In genomic region chr2:194562329-194562728, GRCh38 we compare ENCODE assay signal across 30 cellular contexts.
A peak's percentile ranks its signal among the peaks of the same experiment; 100 is the strongest.
DNase-seq lines count a peak whose midpoint lies in the region; ATAC-seq, FAIRE-seq and TF ChIP-seq lines count a peak whose summit lies in the region.
"Had no signal": no experiment of that assay in that cellular context is flagged by ENCODE, and none has a peak within 500 bp of the region (broad histone marks: within the 10 kb centered on the region; RNA-seq: fewer than 3 reads in every experiment).

No MANE protein-coding gene starts in this region.

- TF ChIP-seq RAD21 in HepG2 (CRISPR knock-in tag; IDR thresholded peaks at IDR 0.05) (no peak), K562 (CRISPR knock-in tag; conservative IDR thresholded peaks at IDR 0.05 in 1 of 2, IDR thresholded peaks at IDR 0.05 in 1 of 2) (no peak)

- no peak for FAIRE-seq in HepG2 (lab: Jason Lieb, UNC)
- no peak for FAIRE-seq in K562 (lab: Jason Lieb, UNC)
- FAIRE-seq: A549, D721Med had no signal

- H2AFZ ChIP-seq in HepG2 (ENCODE audit: low read length) (no peak overlapping the region), K562 (ENCODE audit: low read depth, low read length) (no peak overlapping the region)

- no peak overlapping the region for H3K27ac ChIP-seq in HepG2 (ENCODE audit: extremely low read length, insufficient read depth, low read length)
- H3K27ac ChIP-seq in right lobe of liver = no peak overlapping the region
- H3K27ac ChIP-seq in K562 (ENCODE audit: extremely low read depth, low read depth, low read length) = no peak overlapping the region
- H3K27ac ChIP-seq: 22Rv1; A549; BLaER1; BLaER1 treated with 17β-estradiol and CSF1 and Interleukin-3, amounts not matched to agents 10 nM and 100 nM; C4-2B had no signal

- TF ChIP-seq POLR2A in HepG2 (IDR thresholded peaks at IDR 0.05; ENCODE audit: insufficient read depth in 1 of 2, low read depth in 2 of 2, low read length in 2 of 2) (no peak), right lobe of liver (IDR thresholded peaks at IDR 0.05) (no peak), K562 (conservative IDR thresholded peaks at IDR 0.05) (no peak)

- H3K79me2 ChIP-seq in HepG2 (ENCODE audit: insufficient read depth, low read length) (no peaks in the 10 kb centered on the region), K562 (ENCODE audit: control insufficient read depth, insufficient read depth, low read length) (no peaks in the 10 kb centered on the region)

- CTCF ChIA-PET in HepG2 (lab: Yijun Ruan, JAX; ENCODE audit: low intra/inter-chr PET ratio, low total read pairs) (no interaction called here), K562 (lab: Yijun Ruan, JAX; ENCODE audit: low intra/inter-chr PET ratio) (no interaction called here)

- ATAC-seq in HepG2 = no peak
- no peak for ATAC-seq in right lobe of liver
- ATAC-seq in K562 = no peak
- ATAC-seq: A549; CD8-positive, alpha-beta T cell had no signal

- TF ChIP-seq CTCF in HepG2 (CRISPR knock-in tag; IDR thresholded peaks at IDR 0.05) (no peak), right lobe of liver (IDR thresholded peaks at IDR 0.05) (no peak), K562 (IDR thresholded peaks at IDR 0.05 in 2 of 3, conservative IDR thresholded peaks at IDR 0.05 in 1 of 3; ENCODE audit: insufficient read depth in 2 of 3, low read depth in 1 of 3, low read length in 3 of 3) (no peak)

- intact Hi-C loops in HepG2 (cut with micrococcal nuclease; ENCODE audit: unreplicated experiment) = loop anchor here (5.0 kb wide), 3 partner anchors 755 to 1375 kb away; no protein-coding TSS in a partner anchor
- intact Hi-C loops in right lobe of liver (cut with DNase I) = no loop called here
- intact Hi-C loops in K562 (cut with micrococcal nuclease) = no loop called here

- in situ Hi-C loops in HepG2 (cut with HindIII; ENCODE audit: extremely low pct_ligation_motif_present, low pct_unique_long_range_greater_than_20kb) (no loop called here), K562 (cut with MboI) (no loop called here)

- H3K4me3 ChIP-seq in HepG2 (replicated peaks in 1 of 3; ENCODE audit: insufficient read depth in 1 of 3, low read depth in 2 of 3, low read length in 3 of 3) = no peak overlapping the region
- no peak overlapping the region for H3K4me3 ChIP-seq in right lobe of liver
- H3K4me3 ChIP-seq in K562 = no peak overlapping the region
- H3K4me3 ChIP-seq: A549; BLaER1; BLaER1 treated with 17β-estradiol and CSF1 and Interleukin-3, amounts not matched to agents 10 nM and 100 nM had no signal

- DNase-seq in HepG2 (ENCODE audit: low spot score) (no peak), right lobe of liver (no peak), K562 (ENCODE audit: extremely low read depth in 1 of 4, low spot score in 3 of 4) (no peak), kidney tubule cell (ENCODE audit: low spot score) (no peak)
- DNase-seq: 8988T; ACHN; AML-193; BE2C; C1 segment of cervical spinal cord; Caco-2; Calu3; CD4-positive, alpha-beta memory T cell; CD4-positive, alpha-beta T cell; CD4-positive, CD25-positive, alpha-beta regulatory T cell; CD8-positive, alpha-beta memory T cell; CD8-positive, alpha-beta T cell; COR-L47; DMS 273 treated with DMSO at 0.1 percent for 48 hours; DMS153; DMS53; DMS79; DMS79 treated with DMSO at 0.1 percent for 48 hours; DND-41; EL had no signal

- H3K4me2 ChIP-seq in HepG2 (ENCODE audit: low read depth, low read length) = no peak overlapping the region
- H3K4me2 ChIP-seq in K562 (ENCODE audit: insufficient read depth, low read length) = no peak overlapping the region
- H3K4me2 ChIP-seq: A549; BLaER1; BLaER1 treated with 17β-estradiol and CSF1 and Interleukin-3, amounts not matched to agents 10 nM and 100 nM had no signal

- POLR2A ChIA-PET in HepG2 (lab: Yijun Ruan, JAX) (no interaction called here), K562 (lab: Yijun Ruan, JAX) (no interaction called here)

- no peaks in the 10 kb centered on the region for H3K9me1 ChIP-seq in K562 (ENCODE audit: control insufficient read depth, insufficient read depth, low read length)

- 0% methylated on average over 2 of the region's 2 CpGs for WGBS in HepG2 (ENCODE audit: low lambda C conversion rate)
- WGBS in right lobe of liver (ENCODE audit: insufficient coverage, low coverage, low lambda C conversion rate, missing lambda C conversion rate) = 55% methylated on average over 2 of the region's 2 CpGs
- WGBS in K562 (ENCODE audit: insufficient coverage, low coverage, missing lambda C conversion rate) = 0% methylated on average over 2 of the region's 2 CpGs

- BruUV-seq in HepG2 (replicated peaks; lab: Mats Ljungman, UMichigan) (no TSS peak), K562 (replicated peaks; lab: Mats Ljungman, UMichigan) (no TSS peak)

- no peaks in the 10 kb centered on the region; a peak in 1 of 5 replicates for H3K27me3 ChIP-seq in HepG2 (ENCODE audit: control insufficient read depth in 1 of 2, insufficient read depth in 2 of 2, low read length in 2 of 2)
- H3K27me3 ChIP-seq in right lobe of liver = no peaks in the 10 kb centered on the region
- no peaks in the 10 kb centered on the region for H3K27me3 ChIP-seq in K562 (ENCODE audit: control insufficient read depth in 2 of 2, insufficient read depth in 2 of 2, low read length in 2 of 2)
- H3K27me3 ChIP-seq: BE2C; BLaER1; BLaER1 treated with 17β-estradiol and CSF1 and Interleukin-3, amounts not matched to agents 10 nM and 100 nM had no signal

- no peaks in the 10 kb centered on the region for H3K36me3 ChIP-seq in HepG2 (replicated peaks in 1 of 2; ENCODE audit: control insufficient read depth in 1 of 2, insufficient read depth in 2 of 2, low read length in 2 of 2)
- no peaks in the 10 kb centered on the region for H3K36me3 ChIP-seq in right lobe of liver
- H3K36me3 ChIP-seq in K562 (ENCODE audit: control insufficient read depth, insufficient read depth, low read length) = no peaks in the 10 kb centered on the region
- H3K36me3 ChIP-seq: BE2C; BLaER1; BLaER1 treated with 17β-estradiol and CSF1 and Interleukin-3, amounts not matched to agents 10 nM and 100 nM had no signal

- no peak for TF ChIP-seq EP300 in HepG2 (IDR thresholded peaks at IDR 0.05; ENCODE audit: low read depth in 2 of 2, low read length in 2 of 2)
- no peak for TF ChIP-seq EP300 in HepG2 (CRISPR knock-in tag; IDR thresholded peaks at IDR 0.05; ENCODE audit: borderline replicate concordance)
- TF ChIP-seq EP300 in K562 (IDR thresholded peaks at IDR 0.05; ENCODE audit: low read length) = no peak

- H3K9ac ChIP-seq in HepG2 (ENCODE audit: insufficient read depth, low read depth, low read length) (no peak overlapping the region), K562 (ENCODE audit: insufficient read depth in 1 of 2, low read depth in 2 of 2, low read length in 2 of 2) (no peak overlapping the region)
- H3K9ac ChIP-seq: BLaER1; BLaER1 treated with 17β-estradiol and CSF1 and Interleukin-3, amounts not matched to agents 10 nM and 100 nM had no signal

- H4K20me1 ChIP-seq in HepG2 (ENCODE audit: insufficient read depth, low read length) (no peaks in the 10 kb centered on the region), K562 (replicated peaks; ENCODE audit: control insufficient read depth, insufficient read depth, low read length) (no peaks in the 10 kb centered on the region)
- H4K20me1 ChIP-seq: BLaER1; BLaER1 treated with 17β-estradiol and CSF1 and Interleukin-3, amounts not matched to agents 10 nM and 100 nM had no signal

- no peaks in the 10 kb centered on the region for H3K4me1 ChIP-seq in HepG2 (ENCODE audit: insufficient read depth, low read length)
- no peaks in the 10 kb centered on the region for H3K4me1 ChIP-seq in right lobe of liver
- H3K4me1 ChIP-seq in K562 (replicated peaks in 1 of 2; ENCODE audit: control insufficient read depth in 2 of 2, insufficient read depth in 2 of 2, low read length in 2 of 2) = no peaks in the 10 kb centered on the region
- H3K4me1 ChIP-seq: A549; BE2C; BLaER1; BLaER1 treated with 17β-estradiol and CSF1 and Interleukin-3, amounts not matched to agents 10 nM and 100 nM; Caco-2 had no signal

- H3K9me3 ChIP-seq in HepG2 (ENCODE audit: low read length) (peaks cover 7% of the 10 kb centered on the region), right lobe of liver (no peaks in the 10 kb centered on the region), K562 (replicated peaks; ENCODE audit: control insufficient read depth, insufficient read depth, low read depth, low read length) (no peaks in the 10 kb centered on the region)
- H3K9me3 ChIP-seq: A549, BE2C had no signal

TF ChIP-seq in HepG2, 621 proteins besides CTCF, POLR2A, EP300 and RAD21:
- peak; percentile 67; the same call in 1 of the 2 replicates for TF ChIP-seq ZNF431 (CRISPR knock-in tag; IDR thresholded peaks at IDR 0.05; ENCODE audit: borderline replicate concordance, low read depth)
- no peak for TF ChIP-seq ZNF335 (CRISPR knock-in tag; IDR thresholded peaks at IDR 0.05)

TF ChIP-seq in K562, 482 proteins besides CTCF, POLR2A, EP300 and RAD21:
- TF ChIP-seq ZNF143 (CRISPR knock-in tag; IDR thresholded peaks at IDR 0.05) (no peak), MIER1 (IDR thresholded peaks at IDR 0.05; ENCODE audit: low read depth) (no peak), ZNF444 (CRISPR knock-in tag; IDR thresholded peaks at IDR 0.05) (no peak), ZNF431 (CRISPR knock-in tag; IDR thresholded peaks at IDR 0.05) (peak; percentile 83), GATAD2B (IDR thresholded peaks at IDR 0.05; ENCODE audit: borderline replicate concordance) (no peak)

Comparison
In these comparisons a context has a peak if more than half of its experiments do, and no peak if none do; other contexts are left out.
1. Of the 241 proteins assayed by ChIP-seq in both HepG2 and K562: peak only in HepG2: none; only in K562: none; in both: ZNF431; in neither: 240.